Comparison of ENCODE assay signal across 16 cellular contexts in the genomic region with DNA sequence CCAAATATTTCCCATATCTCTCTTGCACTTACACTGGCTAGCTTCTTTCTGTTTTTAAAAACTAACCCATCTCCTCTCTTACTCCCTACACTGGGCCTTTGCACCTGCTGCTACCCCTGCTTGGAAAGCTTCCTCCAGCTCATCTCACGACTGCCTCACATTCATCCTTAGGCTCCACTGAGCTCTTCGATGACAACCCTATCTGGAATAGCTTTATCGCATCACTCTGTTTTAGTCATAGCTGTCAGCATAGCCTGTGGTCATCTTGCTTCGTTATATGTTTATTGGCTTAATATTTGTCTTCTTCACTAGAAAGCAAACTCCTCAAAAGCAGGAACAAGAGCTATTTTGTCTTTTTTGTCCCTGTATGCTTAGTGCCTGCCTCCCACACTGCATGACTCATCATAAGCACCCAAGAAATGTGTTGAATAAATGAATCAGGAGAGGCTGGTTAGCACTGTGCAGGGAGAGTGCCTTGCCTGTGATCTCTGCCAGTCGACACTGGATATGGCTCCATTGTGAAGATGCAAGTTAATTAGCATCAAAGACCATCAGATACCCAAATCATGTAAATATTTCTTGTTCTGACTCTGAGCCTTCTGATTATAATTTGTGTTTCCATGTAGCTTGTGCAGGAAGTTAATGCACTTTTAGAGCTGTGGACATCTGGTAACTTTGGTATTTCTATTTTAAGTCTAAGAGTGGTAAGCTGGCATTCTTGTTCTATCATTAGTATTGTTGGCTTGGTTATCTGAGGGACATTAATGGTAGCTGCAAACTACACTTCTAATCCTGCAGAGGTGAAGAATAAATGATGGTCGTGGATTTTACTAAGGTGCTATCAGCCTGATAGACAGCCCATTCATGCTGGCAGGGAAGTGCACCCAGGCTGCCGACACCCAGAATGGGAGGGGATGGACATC. TPM values are rescaled to one million over a fixed set of nuclear protein-coding genes. Genes with fewer than 3 reads are reported as not detected.
DNase-seq lines count a peak whose midpoint lies in the region; ATAC-seq and TF ChIP-seq lines count a peak whose summit lies in the region.
"Had no signal": no experiment of that assay in that cellular context is flagged by ENCODE, and none has a peak within 500 bp of the region (broad histone marks: within the 10 kb centered on the region; RNA-seq: fewer than 3 reads in every experiment).

No MANE protein-coding gene starts in this region.

- intact Hi-C loops in tibial artery (cut with DNase I; ENCODE audit: low total_unique reads), result no loop called here

- H3K27ac ChIP-seq in foreskin keratinocyte, result no peak overlapping the region
- H3K27ac ChIP-seq in tibial artery, result no peak overlapping the region
- H3K27ac ChIP-seq: neural progenitor cell, spleen had no signal

- no peak overlapping the region for H3K4me3 ChIP-seq in H7 (ENCODE audit: insufficient read depth, low read depth, low read length)
- no peak overlapping the region for H3K4me3 ChIP-seq in tibial artery
- H3K4me3 ChIP-seq in MG63, result no peak overlapping the region
- H3K4me3 ChIP-seq: neural progenitor cell, spleen had no signal

- DNase-seq in stimulated activated CD4-positive, alpha-beta T cell treated with anti-CD3 and anti-CD28 coated beads, Interleukin-1b, Interleukin-23, amount 100 ng/mL, for 48 hours, result peak; percentile 5
- DNase-seq in stimulated activated CD4-positive, alpha-beta T cell treated with anti-CD3 and anti-CD28 coated beads, Interleukin-4, amount 100 ng/mL, for 4 hours, result no peak
- DNase-seq in RPMI7951 (ENCODE audit: low read depth), result peak; percentile 54
- DNase-seq in foreskin keratinocyte, result peak in 1 of 2 donors; percentile 28
- no peak for DNase-seq in H7
- no peak for DNase-seq in tibial artery
- DNase-seq in MG63, result no peak
- DNase-seq: C1 segment of cervical spinal cord, NCI-H1930, NCI-H748 treated with DMSO at 0.1 percent for 48 hours, spleen had no signal

- no peaks in the 10 kb centered on the region for H3K36me3 ChIP-seq in H7 (replicated peaks; ENCODE audit: control insufficient read depth, insufficient read depth, low read length)
- H3K36me3 ChIP-seq in tibial artery, result no peaks in the 10 kb centered on the region
- H3K36me3 ChIP-seq in MG63, result no peaks in the 10 kb centered on the region
- H3K36me3 ChIP-seq: neural progenitor cell, spleen had no signal

- TF ChIP-seq CTCF in foreskin keratinocyte (conservative IDR thresholded peaks at IDR 0.05) (no peak), tibial artery (IDR thresholded peaks at IDR 0.05) (no peak)

- H3K4me1 ChIP-seq in foreskin keratinocyte, result no peaks in the 10 kb centered on the region
- no peaks in the 10 kb centered on the region for H3K4me1 ChIP-seq in tibial artery
- H3K4me1 ChIP-seq: neural progenitor cell, spleen had no signal

- peak; percentile 79 for ATAC-seq in foreskin keratinocyte
- ATAC-seq in GM18861 (IDR thresholded peaks at IDR 0.05; ENCODE audit: unreplicated experiment), result no peak
- ATAC-seq: left lobe of liver had no signal

- no peaks in the 10 kb centered on the region for H3K9me3 ChIP-seq in tibial artery
- H3K9me3 ChIP-seq in MG63, result no peaks in the 10 kb centered on the region
- H3K9me3 ChIP-seq: spleen had no signal

- H3K27me3 ChIP-seq in foreskin keratinocyte (peaks cover 10% of the 10 kb centered on the region), H7 (ENCODE audit: control insufficient read depth, insufficient read depth, low read length) (no peaks in the 10 kb centered on the region; the same call in 1 of the 2 replicates), tibial artery (no peaks in the 10 kb centered on the region), MG63 (peaks cover 14% of the 10 kb centered on the region)
- H3K27me3 ChIP-seq: neural progenitor cell had no signal

RNA-seq across cellular contexts. Expression of a gene that starts 10.3 kb away (rescaled TPM):
- total RNA-seq in RPMI7951 (2014; rRNA removed; shearing (Covaris generic)), result not detected in 2 replicates
- total RNA-seq in foreskin keratinocyte, result not detected in 2 replicates
- polyA plus RNA-seq in foreskin keratinocyte, result not detected in 2 replicates
- total RNA-seq in H7 (2014; rRNA removed; shearing (Covaris generic)), result not detected in 2 replicates
- total RNA-seq in MG63 (2014; rRNA removed; shearing (Covaris generic); ENCODE audit: low replicate concordance), result not detected in 2 replicates
- total RNA-seq: dermis microvascular lymphatic vessel endothelial cell, glomerular endothelial cell, left lobe of liver had no signal
- polyA plus RNA-seq: spleen had no signal

RNA-seq across cellular contexts. Expression of a gene that starts 36.6 kb away (rescaled TPM):
- 1.2 TPM in 2 replicates for total RNA-seq in RPMI7951 (2014; rRNA removed; shearing (Covaris generic))
- total RNA-seq in foreskin keratinocyte, result 0.48 and 0.56 TPM in 2 replicates
- 0.26 and 0.47 TPM in 2 replicates for polyA plus RNA-seq in foreskin keratinocyte
- total RNA-seq in H7 (2014; rRNA removed; shearing (Covaris generic)), result 2.0 and 2.2 TPM in 2 replicates
- 0.72 and 11.4 TPM in 2 replicates for total RNA-seq in MG63 (2014; rRNA removed; shearing (Covaris generic); ENCODE audit: low replicate concordance)

RNA-seq across cellular contexts. Expression of a gene that starts 36.9 kb away (rescaled TPM):
- 48.5 and 58.5 TPM in 2 replicates for total RNA-seq in RPMI7951 (2014; rRNA removed; shearing (Covaris generic))
- total RNA-seq in foreskin keratinocyte, result 40.2 and 44.3 TPM in 2 replicates
- polyA plus RNA-seq in foreskin keratinocyte, result 15.1 and 20.8 TPM in 2 replicates
- 56.5 and 58.6 TPM in 2 replicates for total RNA-seq in H7 (2014; rRNA removed; shearing (Covaris generic))
- total RNA-seq in MG63 (2014; rRNA removed; shearing (Covaris generic); ENCODE audit: low replicate concordance), result 30.7 and 49.6 TPM in 2 replicates

Comparison
In these comparisons a context has a peak if more than half of its experiments do, and no peak if none do; other contexts are left out.
1. DNase-seq: peak in stimulated activated CD4-positive, alpha-beta T cell treated with anti-CD3 and anti-CD28 coated beads, Interleukin-1b, Interleukin-23, amount 100 ng/mL, for 48 hours (single experiment) and RPMI7951 (single experiment); none in stimulated activated CD4-positive, alpha-beta T cell treated with anti-CD3 and anti-CD28 coated beads, Interleukin-4, amount 100 ng/mL, for 4 hours (0 of 2), H7 (single experiment), tibial artery (0 of 2) and MG63 (single experiment).